In genomic region chrX:17377047-17377692, GRCh38 we compare ENCODE assay signal across 7 cellular contexts. TPM values are rescaled to one million over a fixed set of nuclear protein-coding genes. Genes with fewer than 3 reads are reported as not detected.
DNase-seq lines count a peak whose midpoint lies in the region; ATAC-seq, FAIRE-seq and TF ChIP-seq lines count a peak whose summit lies in the region.

No MANE protein-coding gene starts in this region.

- WGBS in H9 (ENCODE audit: extremely low coverage, insufficient read length, low lambda C conversion rate): no CpG with 5 or more reads among the region's 45 CpGs
- WGBS in H1 (ENCODE audit: extremely low coverage in 1 of 2, insufficient coverage in 1 of 2, insufficient read length in 1 of 2, insufficient replicate concordance in 2 of 2, low coverage in 1 of 2, low lambda C conversion rate in 2 of 2, missing lambda C conversion rate in 1 of 2), 2 experiments: 1% methylated on average over 16 of the region's 45 CpGs; no CpG with 5 or more reads in 1 of the 2 experiments

- H3K79me1 ChIP-seq in H9 (ENCODE audit: insufficient read depth, low read depth, low read length, poor library complexity, severe bottlenecking): no peaks in the 10 kb centered on the region
- no peaks in the 10 kb centered on the region for H3K79me1 ChIP-seq in H1 (ENCODE audit: low read depth, low read length)

- no peak overlapping the region for H3K27ac ChIP-seq in H9 (ENCODE audit: insufficient read length, low read depth, low read length)
- no peak overlapping the region for H3K27ac ChIP-seq in H1 (ENCODE audit: low read depth, low read length)

- H3T11ph ChIP-seq in H9 (ENCODE audit: low read length): no peak overlapping the region

- no peak overlapping the region for H3K27ac Mint-ChIP-seq in H9
- H3K27ac Mint-ChIP-seq in nephron: peak overlapping the region; percentile 50 to 66 (median 66)

- no peak for TF ChIP-seq EP300 in H1 (IDR thresholded peaks at IDR 0.05; ENCODE audit: borderline replicate concordance in 1 of 2, low read depth in 2 of 2, low read length in 2 of 2)

- no peak for TF ChIP-seq POLR2A in H1 (IDR thresholded peaks at IDR 0.05; ENCODE audit: control extremely low read depth in 1 of 2, low read depth in 2 of 2, low read length in 2 of 2)

- no peak overlapping the region for H2BK12ac ChIP-seq in H9 (ENCODE audit: insufficient read length, low read depth, low read length)
- H2BK12ac ChIP-seq in H1 (ENCODE audit: low read depth, low read length): no peak overlapping the region

- H2BK20ac ChIP-seq in H9 (ENCODE audit: low read depth, low read length, poor library complexity, severe bottlenecking) (no peak overlapping the region), H1 (ENCODE audit: low read length) (no peak overlapping the region)

- H3K23ac ChIP-seq in H9 (ENCODE audit: insufficient read length, low read depth, low read length) (no peak overlapping the region), H1 (ENCODE audit: insufficient read length) (no peak overlapping the region)

- H3K4ac ChIP-seq in H9 (ENCODE audit: low read depth, low read length) (no peak overlapping the region), H1 (replicated peaks; ENCODE audit: insufficient read length, low read depth, low read length) (no peak overlapping the region)

- CTCF ChIA-PET in H1 (lab: Charles Lee; ENCODE audit: partially characterized antibody): interaction anchor here (1.0 kb wide), 1 partner anchor 155 kb away, joined by 3 read pairs; no protein-coding TSS in a partner anchor

- H3K79me2 ChIP-seq in H9 (ENCODE audit: insufficient read depth, low read length) (no peaks in the 10 kb centered on the region), H1 (ENCODE audit: control insufficient read depth in 1 of 2, insufficient read depth in 2 of 2, low read length in 2 of 2) (peaks cover 0 to 2% of the 10 kb centered on the region in 2 experiments; a peak in 1 of 4 replicates)

- peaks cover 14% of the 10 kb centered on the region for H3K9me3 ChIP-seq in H9 (ENCODE audit: control insufficient read depth, low read depth, low read length)
- H3K9me3 ChIP-seq in H1 (ENCODE audit: insufficient read depth in 2 of 2, low read depth in 1 of 2, low read length in 1 of 2): no peaks in the 10 kb centered on the region

- H4K20me1 ChIP-seq in H9 (ENCODE audit: control insufficient read depth, insufficient read depth, insufficient read length): no peaks in the 10 kb centered on the region
- H4K20me1 ChIP-seq in H1 (replicated peaks in 1 of 2; ENCODE audit: control insufficient read depth in 1 of 2, insufficient read depth in 2 of 2, low read length in 2 of 2): peaks cover 0 to 2% of the 10 kb centered on the region in 2 experiments

- POLR2A ChIA-PET in H1 (lab: Charles Lee; ENCODE audit: partially characterized antibody): interaction anchor here (0.7 kb wide), 1 partner anchor 166 kb away, joined by 3 read pairs; no protein-coding TSS in a partner anchor

- H4K5ac ChIP-seq in H9 (ENCODE audit: insufficient read length, low read depth, low read length) (no peak overlapping the region), H1 (ENCODE audit: insufficient read length, low read depth, low read length) (no peak overlapping the region)

- H3K4me1 ChIP-seq in H9 (ENCODE audit: insufficient read depth, low read length) (no peaks in the 10 kb centered on the region), H1 (replicated peaks in 1 of 4; ENCODE audit: control insufficient read depth in 3 of 4, insufficient read depth in 4 of 4, low read length in 3 of 4) (peaks cover 0 to 3% (median 0%) of the 10 kb centered on the region in 4 experiments; a peak in 5 of 7 replicates)

- H3K9me3 Mint-ChIP-seq in H9 (peaks cover 15 to 17% of the 10 kb centered on the region in 2 experiments), nephron (peaks cover 26% of the 10 kb centered on the region)

- H2AK5ac ChIP-seq in H9 (ENCODE audit: insufficient read length, low read length) (no peak overlapping the region), H1 (ENCODE audit: low read depth, low read length) (no peak overlapping the region)

- TF ChIP-seq RAD21 in H1 (IDR thresholded peaks at IDR 0.05 in 1 of 2, conservative IDR thresholded peaks at IDR 0.05 in 1 of 2; ENCODE audit: low read depth in 2 of 2, low read length in 2 of 2): 0 out of 4 replicates have a peak, but pooled peaks of 1 of the 2 experiments have one; percentile 2

- H3K4me2 ChIP-seq in H9 (ENCODE audit: insufficient read depth, insufficient read length, low read length) (peak overlapping the region; percentile 75), H1 (ENCODE audit: insufficient read depth in 1 of 2, low read depth in 2 of 2, low read length in 2 of 2) (peak overlapping the region; percentile 75 to 80)

- peaks cover 29 to 30% of the 10 kb centered on the region in 2 experiments for H3K4me1 Mint-ChIP-seq in H9
- peaks cover 43% of the 10 kb centered on the region for H3K4me1 Mint-ChIP-seq in nephron

- no peak overlapping the region for H3K9ac ChIP-seq in H9 (ENCODE audit: extremely low read depth, insufficient read length, low read length)
- no peak overlapping the region; a peak in 1 of 7 replicates for H3K9ac ChIP-seq in H1 (replicated peaks in 1 of 4; ENCODE audit: extremely low read depth in 1 of 4, low read depth in 3 of 4, low read length in 3 of 4)

- no peak overlapping the region for H2AFZ ChIP-seq in H9 (ENCODE audit: low read length)
- no peak overlapping the region for H2AFZ ChIP-seq in H1 (ENCODE audit: low read length)

- H3K18ac ChIP-seq in H9 (ENCODE audit: insufficient read length, low read depth, low read length) (no peak overlapping the region), H1 (ENCODE audit: extremely low read depth, low read length) (no peak overlapping the region)

- peak; percentile 55 for DNase-seq in H9
- peak; percentile 20 for DNase-seq in NCI-H524 treated with DMSO at 0.1 percent for 48 hours (lab: John Stamatoyannopoulos, UW)
- peak in 1 of 2 experiments; percentile 48 for DNase-seq in H1 (ENCODE audit: low read depth in 1 of 2, low spot score in 2 of 2)
- DNase-seq in activated CD4-positive, CD25-positive, alpha-beta regulatory T cell treated with anti-CD3 and anti-CD28 coated beads, Interleukin-2, amount 50 U/mL, for 72 hours: no peak
- no peak for DNase-seq in foreskin melanocyte

- no peak for TF ChIP-seq CTCF in H9 (conservative IDR thresholded peaks at IDR 0.05)
- no peak for TF ChIP-seq CTCF in H1 (IDR thresholded peaks at IDR 0.05; ENCODE audit: control extremely low read depth in 1 of 3, insufficient read depth in 1 of 3, low read depth in 1 of 3, low read length in 3 of 3)
- no peak for TF ChIP-seq CTCF in nephron (IDR thresholded peaks at IDR 0.05; ENCODE audit: unreplicated experiment in 3 of 3)

- H3K36me3 ChIP-seq in H1 (ENCODE audit: control insufficient read depth in 2 of 4, insufficient read depth in 4 of 4, low read length in 3 of 4): no peaks in the 10 kb centered on the region; a peak in 1 of 8 replicates

- peak overlapping the region; percentile 45 to 70 (median 52) for H3K4me3 ChIP-seq in H1 (ENCODE audit: extremely low read depth in 1 of 4, insufficient read depth in 2 of 4, low read depth in 3 of 4, low read length in 4 of 4)

- H3K14ac ChIP-seq in H9 (ENCODE audit: insufficient read depth, low read length): no peak overlapping the region
- no peak overlapping the region for H3K14ac ChIP-seq in H1 (ENCODE audit: insufficient read length)

- H3K27me3 Mint-ChIP-seq in H9 (ENCODE audit: low read depth) (peaks cover 61% of the 10 kb centered on the region), nephron (ENCODE audit: low read depth) (peaks cover 49% of the 10 kb centered on the region)

- no peak for ATAC-seq in HG03469 (IDR thresholded peaks at IDR 0.05; ENCODE audit: unreplicated experiment)

- no peak overlapping the region for H3K56ac ChIP-seq in H9 (ENCODE audit: insufficient read length, low read depth, low read length)
- no peak overlapping the region for H3K56ac ChIP-seq in H1 (replicated peaks; ENCODE audit: insufficient read length, low read depth, low read length)

- H3K36me3 Mint-ChIP-seq in H9 (ENCODE audit: insufficient read depth in 1 of 3, low read depth in 3 of 3) (peaks cover 9 to 17% (median 12%) of the 10 kb centered on the region in 3 experiments), nephron (ENCODE audit: low read depth) (peaks cover 27% of the 10 kb centered on the region)

- H4K91ac ChIP-seq in H9 (ENCODE audit: insufficient read length, low read depth, low read length): no peak overlapping the region
- no peak overlapping the region for H4K91ac ChIP-seq in H1 (replicated peaks; ENCODE audit: insufficient read length, low read length)

- H2BK15ac ChIP-seq in H9 (ENCODE audit: low read depth, low read length): no peak overlapping the region
- no peak overlapping the region for H2BK15ac ChIP-seq in H1 (ENCODE audit: low read length)

- H2BK5ac ChIP-seq in H9 (ENCODE audit: insufficient read length, low read length): no peak overlapping the region
- H2BK5ac ChIP-seq in H1 (ENCODE audit: low read depth, low read length): no peak overlapping the region

- H2BK120ac ChIP-seq in H9 (ENCODE audit: low read depth, low read length, poor library complexity, severe bottlenecking) (no peak overlapping the region), H1 (replicated peaks; ENCODE audit: low read depth, low read length) (no peak overlapping the region)

- H3K23me2 ChIP-seq in H9 (ENCODE audit: insufficient read length, low read depth, low read length, poor library complexity, severe bottlenecking) (peaks cover 26% of the 10 kb centered on the region), H1 (ENCODE audit: low read depth, low read length) (peaks cover 18% of the 10 kb centered on the region; the same call in 1 of the 2 replicates)

- no peak for FAIRE-seq in H1 (lab: Jason Lieb, UNC)

- no peak overlapping the region for H4K8ac ChIP-seq in H9 (replicated peaks; ENCODE audit: insufficient read length, low read depth, low read length)
- H4K8ac ChIP-seq in H1 (ENCODE audit: extremely low read depth, insufficient read depth, low read length): no peak overlapping the region

- peaks cover 14% of the 10 kb centered on the region; the same call in 1 of the 2 replicates for H3K27me3 ChIP-seq in H9 (ENCODE audit: insufficient read depth, low read length)
- peaks cover 7 to 21% (median 19%) of the 10 kb centered on the region in 4 experiments; a peak in 6 of 7 replicates for H3K27me3 ChIP-seq in H1 (replicated peaks in 1 of 4; ENCODE audit: control insufficient read depth in 3 of 4, extremely low read depth in 1 of 4, insufficient read depth in 3 of 4, low read length in 3 of 4)

- H3K4me3 Mint-ChIP-seq in H9: peak overlapping the region; percentile 77 to 91
- peak overlapping the region; percentile 91 to 93 (median 92) for H3K4me3 Mint-ChIP-seq in nephron

RNA-seq across cellular contexts. Expression of gene NHS, which starts 2.2 kb away (rescaled TPM):
- 8.0 and 8.7 TPM in 2 replicates for total RNA-seq in H9 (2021)
- total RNA-seq in H1 (2021; fragmentation: NEBNext Ultra II Directional; extraction: Animal tissue kit (Norgen Biotek cat#: 25700)): 6.6 and 6.7 TPM in 2 replicates
- 2.2 and 2.5 TPM in 2 replicates for polyA plus RNA-seq in H1 (2011; rRNA removed)
- 2.2 TPM for polyA plus RNA-seq in H1 (2011; cell fraction: cytosol; rRNA removed)
- polyA plus RNA-seq in H1 (2011; cell fraction: nucleus; rRNA removed): 6.0 TPM
- polyA plus RNA-seq in H1 (2012, experiment 1 of 2): 3.0 to 4.1 TPM (median 3.2 TPM) in 4 replicates
- polyA plus RNA-seq in H1 (2012, experiment 2 of 2): 0.14 TPM
- 3.2 TPM for polyA plus RNA-seq in H1 (2013, experiment 1 of 2)
- polyA plus RNA-seq in H1 (2013, experiment 2 of 2): 2.9 TPM
- 4.2 and 6.0 TPM in 2 replicates for polyA minus RNA-seq in H1 (2011; rRNA and poly(A)+ RNA removed)
- 3.5 TPM for polyA minus RNA-seq in H1 (2011; cell fraction: cytosol; rRNA and poly(A)+ RNA removed)
- polyA minus RNA-seq in H1 (2011; cell fraction: nucleus; rRNA and poly(A)+ RNA removed): 5.9 TPM

Comparison
In these comparisons a context has a peak if more than half of its experiments do, and no peak if none do; other contexts are left out.
1. DNase-seq: peak in H9 (single experiment) and NCI-H524 treated with DMSO at 0.1 percent for 48 hours (single experiment); none in activated CD4-positive, CD25-positive, alpha-beta regulatory T cell treated with anti-CD3 and anti-CD28 coated beads, Interleukin-2, amount 50 U/mL, for 72 hours (single experiment) and foreskin melanocyte (single experiment).
2. H3K27ac Mint-ChIP-seq: peak in nephron (3 of 3); none in H9 (0 of 3).